Comparison of ENCODE assay signal across 23 cellular contexts in genomic region chr4:27915822-27916221, GRCh38.
DNase-seq lines count a peak whose midpoint lies in the region; ATAC-seq, FAIRE-seq and TF ChIP-seq lines count a peak whose summit lies in the region.
"Had no signal": no experiment of that assay in that cellular context is flagged by ENCODE, and none has a peak within 500 bp of the region (broad histone marks: within the 10 kb centered on the region; RNA-seq: fewer than 3 reads in every experiment).

No MANE protein-coding gene starts in this region.

- H2BK5ac ChIP-seq in IMR-90 (ENCODE audit: low read depth, low read length, poor library complexity, severe bottlenecking) = no peak overlapping the region

- CTCF ChIA-PET in A549 (lab: Yijun Ruan, JAX) = no interaction called here
- CTCF ChIA-PET in IMR-90 (lab: Yijun Ruan, JAX) = no interaction called here

- H3K23ac ChIP-seq in IMR-90 (ENCODE audit: low read depth, low read length) = no peak overlapping the region

- FAIRE-seq in A549 (lab: Jason Lieb, UNC) (no peak), endometrium (lab: Jason Lieb, UNC) (peak; percentile 23)
- FAIRE-seq: D721Med, G401.6, GM12878, GM12892, GM18507 had no signal

- no peak overlapping the region for H3K18ac ChIP-seq in IMR-90 (ENCODE audit: low read depth, low read length)

- no peaks in the 10 kb centered on the region for H4K20me1 ChIP-seq in IMR-90 (ENCODE audit: insufficient read depth, low read length)
- H4K20me1 ChIP-seq: BLaER1 treated with 17β-estradiol and CSF1 and Interleukin-3, amounts not matched to agents 10 nM and 100 nM had no signal

- H4K8ac ChIP-seq in IMR-90 (ENCODE audit: low read depth in 2 of 2, low read length in 2 of 2) = no peak overlapping the region

- no peak overlapping the region for H3K4ac ChIP-seq in IMR-90 (ENCODE audit: low read depth, low read length)

- no peak overlapping the region for H3K56ac ChIP-seq in IMR-90 (ENCODE audit: extremely low read depth, insufficient read depth, low read length)

- intact Hi-C loops in heart right ventricle (cut with DNase I) = loop anchor here in 1 of 10 donors (10.0 kb wide), 1 partner anchor 819 kb away; no protein-coding TSS in a partner anchor
- intact Hi-C loops in IMR-90 (cut with micrococcal nuclease) = no loop called here

- H2AK5ac ChIP-seq in IMR-90 (ENCODE audit: low read depth, low read length) = no peak overlapping the region

- DNase-seq in cardiac muscle cell (ENCODE audit: low read depth in 1 of 2, low spot score in 1 of 2) (no peak), heart right ventricle (no peak), A549 (ENCODE audit: low read depth in 1 of 2, low spot score in 1 of 2) (no peak), IMR-90 (no peak), GM10266 (ENCODE audit: extremely low spot score) (no peak)
- no peak for DNase-seq in stimulated activated CD8-positive, alpha-beta memory T cell treated with anti-CD3 and anti-CD28 coated beads, Interleukin-4, amount 100 ng/mL, for 48 hours
- DNase-seq: ACHN; Caco-2; Calu3; CD4-positive, alpha-beta T cell; CD8-positive, alpha-beta T cell; DMS79 treated with DMSO at 0.1 percent for 48 hours; GF-D8 had no signal

- H3K9me1 ChIP-seq in IMR-90 (ENCODE audit: insufficient read depth, low read length) = no peaks in the 10 kb centered on the region

- 85 to 91% methylated on average over 2 of the region's 2 CpGs for WGBS in heart right ventricle, 2 donors
- WGBS in A549 (ENCODE audit: missing lambda C conversion rate) = 0% methylated on average over 2 of the region's 2 CpGs
- no CpG with 5 or more reads among the region's 2 CpGs for WGBS in IMR-90 (ENCODE audit: extremely low coverage in 2 of 2, insufficient read length in 1 of 2), 2 experiments

- in situ Hi-C loops in IMR-90 (cut with MboI; ENCODE audit: low sequenced_read_pairs) = no loop called here

- H2AK9ac ChIP-seq in IMR-90 (replicated peaks; ENCODE audit: low read depth, low read length, poor library complexity) = no peak overlapping the region

- no peak overlapping the region for H3K14ac ChIP-seq in IMR-90 (replicated peaks; ENCODE audit: low read depth, low read length)

- no peaks in the 10 kb centered on the region for H3K79me1 ChIP-seq in IMR-90 (ENCODE audit: low read depth in 1 of 2, low read length in 2 of 2)

- TF ChIP-seq EP300 in A549 (IDR thresholded peaks at IDR 0.05) = no peak

- H3K4me3 ChIP-seq in cardiac muscle cell = no peak overlapping the region
- H3K4me3 ChIP-seq in heart right ventricle = no peak overlapping the region
- H3K4me3 ChIP-seq in A549 = no peak overlapping the region
- no peak overlapping the region for H3K4me3 ChIP-seq in IMR-90 (ENCODE audit: insufficient read depth, low read depth, low read length)
- H3K4me3 ChIP-seq: BLaER1 treated with 17β-estradiol and CSF1 and Interleukin-3, amounts not matched to agents 10 nM and 100 nM; GM12878 had no signal

- H3K9me3 ChIP-seq in cardiac muscle cell (ENCODE audit: low read depth) (no peaks in the 10 kb centered on the region), heart right ventricle (peaks cover 0 to 8% (median 0%) of the 10 kb centered on the region in 11 donors), A549 (no peaks in the 10 kb centered on the region), IMR-90 (ENCODE audit: control insufficient read depth, insufficient read depth, low read length) (no peaks in the 10 kb centered on the region)
- H3K9me3 ChIP-seq: BLaER1 treated with 17β-estradiol and CSF1 and Interleukin-3, amounts not matched to agents 10 nM and 100 nM; Caco-2 had no signal

- H3K27ac ChIP-seq in cardiac muscle cell (peak overlapping the region; percentile 73), heart right ventricle (no peak overlapping the region), A549 (no peak overlapping the region), IMR-90 (ENCODE audit: insufficient read depth, low read length) (no peak overlapping the region)
- H3K27ac ChIP-seq: 22Rv1; BLaER1 treated with 17β-estradiol and CSF1 and Interleukin-3, amounts not matched to agents 10 nM and 100 nM; C4-2B had no signal

- peaks cover 30% of the 10 kb centered on the region for H3K4me1 ChIP-seq in cardiac muscle cell (ENCODE audit: low read depth)
- H3K4me1 ChIP-seq in heart right ventricle = peaks cover 0 to 19% (median 2%) of the 10 kb centered on the region in 9 donors
- no peaks in the 10 kb centered on the region for H3K4me1 ChIP-seq in A549
- no peaks in the 10 kb centered on the region for H3K4me1 ChIP-seq in IMR-90 (ENCODE audit: control insufficient read depth, insufficient read depth, low read length)
- H3K4me1 ChIP-seq: BLaER1 treated with 17β-estradiol and CSF1 and Interleukin-3, amounts not matched to agents 10 nM and 100 nM; Caco-2 had no signal

- no TSS peak for BruUV-seq in IMR-90 (replicated peaks; lab: Mats Ljungman, UMichigan)

- H4K5ac ChIP-seq in IMR-90 (ENCODE audit: low read depth, low read length) = no peak overlapping the region

- no peak overlapping the region for H4K91ac ChIP-seq in IMR-90 (ENCODE audit: insufficient read depth, low read depth, low read length)

- no peak for TF ChIP-seq POLR2A in A549 (IDR thresholded peaks at IDR 0.05; ENCODE audit: low read length)
- TF ChIP-seq POLR2A in IMR-90 (IDR thresholded peaks at IDR 0.05; ENCODE audit: low read depth, low read length) = no peak

- no peak overlapping the region for H2BK20ac ChIP-seq in IMR-90 (ENCODE audit: low read depth, low read length)

- no peak for ATAC-seq in heart right ventricle
- no peak for ATAC-seq in A549
- ATAC-seq in IMR-90 (ENCODE audit: low read depth) = no peak
- no peak for ATAC-seq in HG03378 (IDR thresholded peaks at IDR 0.05; ENCODE audit: unreplicated experiment)
- ATAC-seq: CD8-positive, alpha-beta T cell; GM12878 had no signal

- H2BK120ac ChIP-seq in IMR-90 (ENCODE audit: low read depth, low read length) = no peak overlapping the region

- H2AFZ ChIP-seq in IMR-90 (replicated peaks; ENCODE audit: low read length, poor library complexity) = no peak overlapping the region

- no peak for TF ChIP-seq CTCF in cardiac muscle cell (IDR thresholded peaks at IDR 0.05; ENCODE audit: low read depth, low read length)
- no peak for TF ChIP-seq CTCF in heart right ventricle (IDR thresholded peaks at IDR 0.05)
- TF ChIP-seq CTCF in A549 (IDR thresholded peaks at IDR 0.05) = no peak
- TF ChIP-seq CTCF in IMR-90 (conservative IDR thresholded peaks at IDR 0.05; ENCODE audit: low read depth, low read length) = no peak
- no peak for TF ChIP-seq CTCF in GM10266 (IDR thresholded peaks at IDR 0.05; ENCODE audit: control insufficient read depth, insufficient read depth, low read depth, missing control alignments)

- H3K4me2 ChIP-seq in A549 (no peak overlapping the region), IMR-90 (ENCODE audit: low read depth, low read length) (no peak overlapping the region)
- H3K4me2 ChIP-seq: BLaER1 treated with 17β-estradiol and CSF1 and Interleukin-3, amounts not matched to agents 10 nM and 100 nM had no signal

- H3K27me3 ChIP-seq in cardiac muscle cell (no peaks in the 10 kb centered on the region), heart right ventricle (no peaks in the 10 kb centered on the region), IMR-90 (ENCODE audit: control insufficient read depth, insufficient read depth, low read length) (no peaks in the 10 kb centered on the region)
- H3K27me3 ChIP-seq: BLaER1 treated with 17β-estradiol and CSF1 and Interleukin-3, amounts not matched to agents 10 nM and 100 nM had no signal

- H3K9ac ChIP-seq in IMR-90 (ENCODE audit: low read depth, low read length) = no peak overlapping the region
- H3K9ac ChIP-seq: BLaER1 treated with 17β-estradiol and CSF1 and Interleukin-3, amounts not matched to agents 10 nM and 100 nM had no signal

- H3K36me3 ChIP-seq in cardiac muscle cell (no peaks in the 10 kb centered on the region), heart right ventricle (no peaks in the 10 kb centered on the region), IMR-90 (ENCODE audit: control insufficient read depth, insufficient read depth, low read length) (no peaks in the 10 kb centered on the region)
- H3K36me3 ChIP-seq: BLaER1 treated with 17β-estradiol and CSF1 and Interleukin-3, amounts not matched to agents 10 nM and 100 nM had no signal

- no peak overlapping the region for H2BK15ac ChIP-seq in IMR-90 (ENCODE audit: low read depth, low read length)

- POLR2A ChIA-PET in A549 (lab: Yijun Ruan, JAX) = no interaction called here
- POLR2A ChIA-PET in IMR-90 (lab: Charles Lee; ENCODE audit: unreplicated experiment) = no interaction called here

- dilution Hi-C loops in IMR-90 (cut with HindIII; ENCODE audit: low sequenced_read_pairs, unreplicated experiment) = no loop called here

- TF ChIP-seq RAD21 in A549 (conservative IDR thresholded peaks at IDR 0.05 in 1 of 2, IDR thresholded peaks at IDR 0.05 in 1 of 2) (no peak), IMR-90 (IDR thresholded peaks at IDR 0.05; ENCODE audit: low read length) (no peak)

TF ChIP-seq in A549, 52 proteins besides CTCF, POLR2A, EP300 and RAD21:
- TF ChIP-seq ZSCAN20 (CRISPR knock-in tag; IDR thresholded peaks at IDR 0.05) (no peak), MAFK (IDR thresholded peaks at IDR 0.05; ENCODE audit: partially characterized antibody) (peak; percentile 44)

TF ChIP-seq in IMR-90, 13 proteins besides CTCF, POLR2A, EP300 and RAD21:
- no peak for TF ChIP-seq CEBPB (IDR thresholded peaks at IDR 0.05; ENCODE audit: low read depth, low read length)
- peak; percentile 79 for TF ChIP-seq MAFK (IDR thresholded peaks at IDR 0.05; ENCODE audit: low read depth, low read length)
TF ChIP-seq in IMR-90: peak in this region for 1.
